In genomic region chr19:52942371-52943133, GRCh38 we compare ENCODE assay signal across 8 cellular contexts.
DNase-seq lines count a peak whose midpoint lies in the region; ATAC-seq and TF ChIP-seq lines count a peak whose summit lies in the region.

No MANE protein-coding gene starts in this region.

- H3K4me1 ChIP-seq in mucosa of rectum (ENCODE audit: control insufficient read depth in 2 of 2, insufficient read depth in 2 of 2, low read length in 2 of 2): peaks cover 19 to 34% of the 10 kb centered on the region in 2 donors

- peak overlapping the region; percentile 85 to 96 for H3K4me3 ChIP-seq in mucosa of rectum (ENCODE audit: low read length in 2 of 2)

- DNase-seq in GM19240 (ENCODE audit: insufficient read length, low spot score): peak; percentile 84
- peak; percentile 68 for DNase-seq in NOMO-1 treated with dmso at 0.1 percent for 144 hours (lab: John Stamatoyannopoulos, UW; ENCODE audit: unreplicated experiment)
- peak; percentile 91 for DNase-seq in activated T-cell treated with anti-CD3 and anti-CD28 coated beads for 24 hours (ENCODE audit: low read depth)
- DNase-seq in epithelial cell of prostate (ENCODE audit: low read depth, low spot score): no peak
- peak; percentile 91 to 93 for DNase-seq in stimulated activated CD8-positive, alpha-beta memory T cell treated with anti-CD3 and anti-CD28 coated beads, Interleukin-4, amount 100 ng/mL, for 4 hours (ENCODE audit: low read depth in 2 of 2, low spot score in 1 of 2)

- no peak for TF ChIP-seq CTCF in C4-2B (conservative IDR thresholded peaks at IDR 0.05)

- H3K36me3 ChIP-seq in mucosa of rectum (ENCODE audit: control insufficient read depth in 2 of 2, insufficient read depth in 2 of 2, low read length in 2 of 2): no peaks in the 10 kb centered on the region

- H3K27me3 ChIP-seq in mucosa of rectum (ENCODE audit: control insufficient read depth in 2 of 2, insufficient read depth in 2 of 2, low read length in 2 of 2): no peaks in the 10 kb centered on the region

- ATAC-seq in HG03457 (IDR thresholded peaks at IDR 0.05; ENCODE audit: unreplicated experiment): peak; percentile 90

- H3K27ac ChIP-seq in C4-2B (peak overlapping the region; percentile 70), epithelial cell of prostate (peak overlapping the region; percentile 99), mucosa of rectum (ENCODE audit: low read depth in 2 of 2, low read length in 2 of 2) (peak overlapping the region; percentile 92 to 93)

- peak overlapping the region; percentile 97 to 99 for H3K9ac ChIP-seq in mucosa of rectum (ENCODE audit: low read depth in 1 of 2, low read length in 2 of 2)

- peaks cover 0 to 2% of the 10 kb centered on the region in 2 donors for H3K9me3 ChIP-seq in mucosa of rectum (ENCODE audit: control insufficient read depth in 2 of 2, low read length in 2 of 2)
